Comparison of ENCODE assay signal across 20 cellular contexts in genomic region chr5:77683171-77683732, GRCh38. TPM values are rescaled to one million over a fixed set of nuclear protein-coding genes. Genes with fewer than 3 reads are reported as not detected.
"Had no signal": no experiment of that assay in that cellular context is flagged by ENCODE, and none has a peak within 500 bp of the region (broad histone marks: within the 10 kb centered on the region; RNA-seq: fewer than 3 reads in every experiment).

No MANE protein-coding gene starts in this region.

- ATAC-seq: left lobe of liver; stimulated activated naive CD8-positive, alpha-beta T cell treated with anti-CD3 and anti-CD28 coated beads, Interleukin-15, amount 100 ng/mL, for 72 hours had no signal

- H3K4me1 ChIP-seq: tibial artery, vagina had no signal

- H3K9me3 ChIP-seq: tibial artery, vagina had no signal

- H3K27me3 ChIP-seq: tibial artery, vagina had no signal

- H3K27ac ChIP-seq: coronary artery, epithelial cell of prostate, tibial artery, vagina, VCaP had no signal

- H3K4me3 ChIP-seq: coronary artery, tibial artery, vagina had no signal

- DNase-seq: activated CD4-positive, alpha-beta memory T cell treated with anti-CD3 and anti-CD28 coated beads for 36 hours; activated naive CD4-positive, alpha-beta T cell; central memory CD4-positive, alpha-beta T cell; effector CD4-positive, alpha-beta T cell; head of caudate nucleus; islet precursor cell; stimulated activated CD4-positive, alpha-beta T cell treated with anti-CD3 and anti-CD28 coated beads, Interleukin-15, amount 100 ng/mL, for 24 hours; stimulated activated CD4-positive, alpha-beta T cell treated with anti-CD3 and anti-CD28 coated beads, Interleukin-4, amount 100 ng/mL, for 24 hours; stimulated activated naive CD8-positive, alpha-beta T cell treated with anti-CD3 and anti-CD28 coated beads, Interleukin-15, amount 100 ng/mL, for 72 hours; SW 1271; tibial artery had no signal

RNA-seq across cellular contexts. Expression of gene OTP, which starts 44.7 kb away (rescaled TPM):
- total RNA-seq: activated CD4-positive, alpha-beta memory T cell treated with anti-CD3 and anti-CD28 coated beads for 36 hours; fibroblast of villous mesenchyme; left lobe of liver; osteocyte; skeletal muscle tissue; vagina had no signal
- polyA plus RNA-seq: neural cell had no signal
